23 cellular contexts compared by ENCODE assay signal in genomic region chr5:57370376-57370775, GRCh38.
"Had no signal": no experiment of that assay in that cellular context is flagged by ENCODE, and none has a peak within 500 bp of the region (broad histone marks: within the 10 kb centered on the region; RNA-seq: fewer than 3 reads in every experiment).

No MANE protein-coding gene starts in this region.

- H3K9me3 ChIP-seq: adrenal gland, colonic mucosa, SK-N-SH had no signal

- H3K36me3 Mint-ChIP-seq: activated naive CD8-positive, alpha-beta T cell treated with anti-CD3 and anti-CD28 coated beads, Interleukin-2, amount 10 ng/mL, durations not matched to agents 7 days and 5 days had no signal

- H3K27me3 ChIP-seq: adrenal gland, colonic mucosa had no signal

- H3K4me3 ChIP-seq: adrenal gland, colonic mucosa had no signal

- H3K27ac ChIP-seq: adrenal gland, colonic mucosa, WERI-Rb-1 had no signal

- ATAC-seq: activated CD4-positive, alpha-beta T cell treated with anti-CD3 and anti-CD28 coated beads for 36 hours; activated CD8-positive, alpha-beta T cell treated with anti-CD3 and anti-CD28 coated beads for 36 hours had no signal

- H3K36me3 ChIP-seq: adrenal gland, colonic mucosa, WERI-Rb-1 had no signal

- H3K4me1 Mint-ChIP-seq: activated CD4-positive, alpha-beta T cell treated with anti-CD3 and anti-CD28 coated beads for 36 hours; activated naive CD8-positive, alpha-beta T cell treated with anti-CD3 and anti-CD28 coated beads, Interleukin-2, amount 10 ng/mL, durations not matched to agents 7 days and 5 days had no signal

- H3K9me3 Mint-ChIP-seq: activated CD8-positive, alpha-beta T cell treated with anti-CD3 and anti-CD28 coated beads for 36 hours; activated naive CD8-positive, alpha-beta T cell treated with anti-CD3 and anti-CD28 coated beads, Interleukin-2, amount 10 ng/mL, durations not matched to agents 7 days and 5 days had no signal

- H3K4me3 Mint-ChIP-seq: activated CD4-positive, alpha-beta T cell treated with anti-CD3 and anti-CD28 coated beads for 36 hours; activated CD8-positive, alpha-beta T cell treated with anti-CD3 and anti-CD28 coated beads for 36 hours; activated naive CD8-positive, alpha-beta T cell treated with anti-CD3 and anti-CD28 coated beads, Interleukin-2, amount 10 ng/mL, durations not matched to agents 7 days and 5 days had no signal

- H3K4me1 ChIP-seq: adrenal gland, colonic mucosa had no signal

- DNase-seq: activated CD4-positive, alpha-beta T cell treated with anti-CD3 and anti-CD28 coated beads for 36 hours; activated CD4-positive, alpha-beta T cell treated with anti-CD3 and anti-CD28 coated beads, Interleukin-2, amount 50 U/mL, for 1 hour; activated CD8-positive, alpha-beta memory T cell treated with anti-CD3 and anti-CD28 coated beads, Interleukin-2, amount 50 U/mL, for 48 hours; activated CD8-positive, alpha-beta T cell treated with anti-CD3 and anti-CD28 coated beads for 36 hours; activated naive CD4-positive, alpha-beta T cell treated with anti-CD3 and anti-CD28 coated beads, Interleukin-2, amount 50 U/mL, for 16 hours; activated naive CD8-positive, alpha-beta T cell treated with anti-CD3 and anti-CD28 coated beads, Interleukin-2, amount 10 ng/mL, durations not matched to agents 7 days and 5 days; activated T-cell treated with anti-CD3 and anti-CD28 coated beads, Interleukin-2, amount 50 U/mL, for 1 hour; adrenal gland; anterior cingulate cortex; caudate nucleus; colonic mucosa; Kasumi-1; NCI-H1048; NCI-H146; NCI-H187 treated with DMSO at 0.1 percent for 48 hours; NCI-H2081 treated with DMSO at 0.1 percent for 48 hours; NCI-H2171 treated with DMSO at 0.1 percent for 48 hours; NCI-H345; NCI-H510A; NCI-H526 treated with DMSO at 0.1 percent for 48 hours; SK-N-SH; T-helper 1 cell; WERI-Rb-1 had no signal

- H3K27ac Mint-ChIP-seq: activated CD4-positive, alpha-beta T cell treated with anti-CD3 and anti-CD28 coated beads for 36 hours; activated CD8-positive, alpha-beta T cell treated with anti-CD3 and anti-CD28 coated beads for 36 hours; activated naive CD8-positive, alpha-beta T cell treated with anti-CD3 and anti-CD28 coated beads, Interleukin-2, amount 10 ng/mL, durations not matched to agents 7 days and 5 days had no signal
